In genomic region chr1:213623103-213623581, GRCh38 we compare ENCODE assay signal across 26 cellular contexts.
DNase-seq lines count a peak whose midpoint lies in the region; ATAC-seq lines count a peak whose summit lies in the region.
"Had no signal": no experiment of that assay in that cellular context is flagged by ENCODE, and none has a peak within 500 bp of the region (broad histone marks: within the 10 kb centered on the region; RNA-seq: fewer than 3 reads in every experiment).

No MANE protein-coding gene starts in this region.

- H3K27ac Mint-ChIP-seq in activated T-cell treated with anti-CD3 and anti-CD28 coated beads, Interleukin-2, amount 50 U/mL, for 72 hours = no peak overlapping the region
- H3K27ac Mint-ChIP-seq in stimulated activated effector memory CD8-positive, alpha-beta T cell treated with anti-CD3 and anti-CD28 coated beads, Interleukin-12 subunit alpha, Interleukin-12 subunit beta, amount 100 ng/mL, for 72 hours = no peak overlapping the region
- H3K27ac Mint-ChIP-seq: activated CD4-positive, alpha-beta memory T cell treated with anti-CD3 and anti-CD28 coated beads, Interleukin-2, amount 10 ng/mL, durations not matched to agents 7 days and 5 days; activated naive CD8-positive, alpha-beta T cell treated with anti-CD3 and anti-CD28 coated beads, Interleukin-2, amount 10 ng/mL, durations not matched to agents 7 days and 5 days; activated T-cell treated with anti-CD3 and anti-CD28 coated beads, Interleukin-2, amount 50 U/mL, for 24 hours; brain; CD4-positive, CD25-positive, alpha-beta regulatory T cell; T-helper 17 cell; type B pancreatic cell had no signal

- no CpG with 5 or more reads among the region's 9 CpGs for WGBS in neuronal stem cell (ENCODE audit: extremely low coverage in 2 of 2, insufficient read length in 2 of 2, insufficient replicate concordance in 1 of 2), 2 donors

- H3K4ac ChIP-seq in neuronal stem cell (ENCODE audit: low read length) = no peak overlapping the region

- H3K36me3 ChIP-seq in neuronal stem cell (replicated peaks in 1 of 2; ENCODE audit: control insufficient read depth in 2 of 2, insufficient read depth in 2 of 2, low read length in 2 of 2) = no peaks in the 10 kb centered on the region
- H3K36me3 ChIP-seq: right lobe of liver, stomach, WERI-Rb-1 had no signal

- H4K8ac ChIP-seq in neuronal stem cell (ENCODE audit: low read depth, low read length) = no peak overlapping the region

- H3K9me3 ChIP-seq in neuronal stem cell (replicated peaks in 1 of 2; ENCODE audit: control insufficient read depth in 2 of 2, insufficient read depth in 1 of 2, low read depth in 1 of 2, low read length in 2 of 2) = no peaks in the 10 kb centered on the region
- H3K9me3 ChIP-seq: A549, right lobe of liver had no signal

- no peak overlapping the region for H2BK12ac ChIP-seq in neuronal stem cell (ENCODE audit: low read length)

- H3K23ac ChIP-seq in neuronal stem cell (ENCODE audit: low read depth, low read length, poor library complexity) = no peak overlapping the region

- H3K4me1 Mint-ChIP-seq in activated T-cell treated with anti-CD3 and anti-CD28 coated beads, Interleukin-2, amount 50 U/mL, for 72 hours (ENCODE audit: low read depth) = peaks cover 9% of the 10 kb centered on the region
- H3K4me1 Mint-ChIP-seq in activated T-cell treated with anti-CD3 and anti-CD28 coated beads, Interleukin-2, amount 50 U/mL, for 4 hours (ENCODE audit: low read depth) = peaks cover 7% of the 10 kb centered on the region
- H3K4me1 Mint-ChIP-seq in stimulated activated effector memory CD8-positive, alpha-beta T cell treated with anti-CD3 and anti-CD28 coated beads, Interleukin-12 subunit alpha, Interleukin-12 subunit beta, amount 100 ng/mL, for 72 hours = no peaks in the 10 kb centered on the region
- H3K4me1 Mint-ChIP-seq: CD4-positive, CD25-positive, alpha-beta regulatory T cell; T-helper 17 cell had no signal

- no peak overlapping the region for H3K9ac ChIP-seq in neuronal stem cell (ENCODE audit: low read depth, low read length, poor library complexity)

- H3K14ac ChIP-seq in neuronal stem cell (ENCODE audit: low read length) = no peak overlapping the region

- no peak overlapping the region for H3K4me2 ChIP-seq in neuronal stem cell (ENCODE audit: insufficient read depth, low read length, poor library complexity, severe bottlenecking)
- H3K4me2 ChIP-seq: A549 had no signal

- no peaks in the 10 kb centered on the region for H3K27me3 ChIP-seq in neuronal stem cell (ENCODE audit: control insufficient read depth in 3 of 3, insufficient read depth in 3 of 3, low read depth in 1 of 3, low read length in 3 of 3)
- H3K27me3 ChIP-seq: right lobe of liver, stomach had no signal

- no peak overlapping the region for H2BK5ac ChIP-seq in neuronal stem cell (ENCODE audit: low read length)

- no peak for DNase-seq in activated T-cell treated with anti-CD3 and anti-CD28 coated beads, Interleukin-2, amount 50 U/mL, for 72 hours
- no peak for DNase-seq in activated T-cell treated with anti-CD3 and anti-CD28 coated beads, Interleukin-2, amount 50 U/mL, for 4 hours
- DNase-seq in NCI-H146 treated with DMSO at 0.1 percent for 48 hours (lab: John Stamatoyannopoulos, UW; ENCODE audit: unreplicated experiment) = peak; percentile 58
- no peak for DNase-seq in stimulated activated effector memory CD8-positive, alpha-beta T cell treated with anti-CD3 and anti-CD28 coated beads, Interleukin-12 subunit alpha, Interleukin-12 subunit beta, amount 100 ng/mL, for 72 hours (ENCODE audit: low spot score in 2 of 2)
- DNase-seq in neuronal stem cell (ENCODE audit: low spot score) = no peak
- no peak for DNase-seq in activated CD4-positive, alpha-beta T cell treated with anti-CD3 and anti-CD28 coated beads for 4 hours
- no peak for DNase-seq in HT-29 (ENCODE audit: low spot score)
- DNase-seq: activated CD4-positive, alpha-beta memory T cell treated with anti-CD3 and anti-CD28 coated beads, Interleukin-2, amount 10 ng/mL, durations not matched to agents 7 days and 5 days; activated naive CD8-positive, alpha-beta T cell treated with anti-CD3 and anti-CD28 coated beads, Interleukin-2, amount 10 ng/mL, durations not matched to agents 7 days and 5 days; activated T-cell treated with anti-CD3 and anti-CD28 coated beads, Interleukin-2, amount 50 U/mL, for 24 hours; DMS79; hypothalamus; NCI-H2227 treated with DMSO at 0.1 percent for 48 hours; right lobe of liver; SHP77; stomach; T-helper 17 cell; WERI-Rb-1 had no signal

- no peak overlapping the region for H4K91ac ChIP-seq in neuronal stem cell (ENCODE audit: low read depth, low read length, poor library complexity)

- no peak overlapping the region for H3K27ac ChIP-seq in neuronal stem cell (replicated peaks; ENCODE audit: low read length)
- H3K27ac ChIP-seq: A549, coronary artery, HL-60, right lobe of liver, stomach, WERI-Rb-1 had no signal

- H3K18ac ChIP-seq in neuronal stem cell (ENCODE audit: low read length) = no peak overlapping the region

- ATAC-seq in activated T-cell treated with anti-CD3 and anti-CD28 coated beads, Interleukin-2, amount 50 U/mL, for 72 hours (replicated peaks in 1 of 2) = peak; percentile 65 to 68
- no peak for ATAC-seq in activated T-cell treated with anti-CD3 and anti-CD28 coated beads, Interleukin-2, amount 50 U/mL, for 4 hours
- peak; percentile 36 for ATAC-seq in HG02870 (IDR thresholded peaks at IDR 0.05; ENCODE audit: unreplicated experiment)
- ATAC-seq in stimulated activated effector memory CD8-positive, alpha-beta T cell treated with anti-CD3 and anti-CD28 coated beads, Interleukin-12 subunit alpha, Interleukin-12 subunit beta, amount 100 ng/mL, for 72 hours = peak; percentile 37
- ATAC-seq: right lobe of liver, T-helper 17 cell had no signal

- H3K79me1 ChIP-seq in neuronal stem cell (ENCODE audit: low read depth, low read length) = no peaks in the 10 kb centered on the region

- no peak overlapping the region for H2AFZ ChIP-seq in neuronal stem cell (ENCODE audit: low read length)

- H3K27me3 Mint-ChIP-seq in activated T-cell treated with anti-CD3 and anti-CD28 coated beads, Interleukin-2, amount 50 U/mL, for 72 hours (ENCODE audit: low read depth) = peaks cover 13% of the 10 kb centered on the region
- no peaks in the 10 kb centered on the region for H3K27me3 Mint-ChIP-seq in activated T-cell treated with anti-CD3 and anti-CD28 coated beads, Interleukin-2, amount 50 U/mL, for 4 hours (ENCODE audit: low read depth)
- H3K27me3 Mint-ChIP-seq: CD4-positive, CD25-positive, alpha-beta regulatory T cell; T-helper 17 cell; type B pancreatic cell had no signal

- no peak overlapping the region for H2AK5ac ChIP-seq in neuronal stem cell (ENCODE audit: low read depth, low read length)

- H2BK15ac ChIP-seq in neuronal stem cell (ENCODE audit: low read length) = no peak overlapping the region

- H3K9me3 Mint-ChIP-seq in activated T-cell treated with anti-CD3 and anti-CD28 coated beads, Interleukin-2, amount 50 U/mL, for 72 hours = peaks cover 2% of the 10 kb centered on the region in 2 donors
- no peaks in the 10 kb centered on the region for H3K9me3 Mint-ChIP-seq in activated T-cell treated with anti-CD3 and anti-CD28 coated beads, Interleukin-2, amount 50 U/mL, for 4 hours
- peaks cover 11% of the 10 kb centered on the region for H3K9me3 Mint-ChIP-seq in stimulated activated effector memory CD8-positive, alpha-beta T cell treated with anti-CD3 and anti-CD28 coated beads, Interleukin-12 subunit alpha, Interleukin-12 subunit beta, amount 100 ng/mL, for 72 hours
- H3K9me3 Mint-ChIP-seq: type B pancreatic cell had no signal

- H3K36me3 Mint-ChIP-seq in activated T-cell treated with anti-CD3 and anti-CD28 coated beads, Interleukin-2, amount 50 U/mL, for 72 hours (ENCODE audit: insufficient read depth in 2 of 2) = peaks cover 0 to 3% of the 10 kb centered on the region in 2 donors
- no peaks in the 10 kb centered on the region for H3K36me3 Mint-ChIP-seq in activated T-cell treated with anti-CD3 and anti-CD28 coated beads, Interleukin-2, amount 50 U/mL, for 4 hours (ENCODE audit: insufficient read depth)
- no peaks in the 10 kb centered on the region for H3K36me3 Mint-ChIP-seq in stimulated activated effector memory CD8-positive, alpha-beta T cell treated with anti-CD3 and anti-CD28 coated beads, Interleukin-12 subunit alpha, Interleukin-12 subunit beta, amount 100 ng/mL, for 72 hours
- H3K36me3 Mint-ChIP-seq: activated naive CD8-positive, alpha-beta T cell treated with anti-CD3 and anti-CD28 coated beads, Interleukin-2, amount 10 ng/mL, durations not matched to agents 7 days and 5 days; brain; CD4-positive, CD25-positive, alpha-beta regulatory T cell; type B pancreatic cell had no signal

- no peak overlapping the region for H2BK120ac ChIP-seq in neuronal stem cell (ENCODE audit: low read depth, low read length)

- H3K4me1 ChIP-seq in neuronal stem cell (ENCODE audit: control insufficient read depth in 2 of 2, insufficient read depth in 1 of 2, low read depth in 1 of 2, low read length in 2 of 2) = peaks cover 0 to 5% of the 10 kb centered on the region in 2 donors
- H3K4me1 ChIP-seq: A549, right lobe of liver, stomach had no signal

- peak overlapping the region in 1 of 2 donors; percentile 49 for H3K4me3 Mint-ChIP-seq in activated T-cell treated with anti-CD3 and anti-CD28 coated beads, Interleukin-2, amount 50 U/mL, for 72 hours
- no peak overlapping the region for H3K4me3 Mint-ChIP-seq in activated T-cell treated with anti-CD3 and anti-CD28 coated beads, Interleukin-2, amount 50 U/mL, for 4 hours
- H3K4me3 Mint-ChIP-seq in stimulated activated effector memory CD8-positive, alpha-beta T cell treated with anti-CD3 and anti-CD28 coated beads, Interleukin-12 subunit alpha, Interleukin-12 subunit beta, amount 100 ng/mL, for 72 hours = no peak overlapping the region
- H3K4me3 Mint-ChIP-seq: activated CD4-positive, alpha-beta memory T cell treated with anti-CD3 and anti-CD28 coated beads, Interleukin-2, amount 10 ng/mL, durations not matched to agents 7 days and 5 days; activated naive CD8-positive, alpha-beta T cell treated with anti-CD3 and anti-CD28 coated beads, Interleukin-2, amount 10 ng/mL, durations not matched to agents 7 days and 5 days; activated T-cell treated with anti-CD3 and anti-CD28 coated beads, Interleukin-2, amount 50 U/mL, for 24 hours; brain; CD4-positive, CD25-positive, alpha-beta regulatory T cell; T-helper 17 cell; type B pancreatic cell had no signal

- no peak overlapping the region for H3K4me3 ChIP-seq in neuronal stem cell (ENCODE audit: low read length in 2 of 2)
- H3K4me3 ChIP-seq: A549, coronary artery, lung, right lobe of liver, stomach had no signal

Comparison
In these comparisons a context has a peak if more than half of its experiments do, and no peak if none do; other contexts are left out.
1. ATAC-seq: peak in activated T-cell treated with anti-CD3 and anti-CD28 coated beads, Interleukin-2, amount 50 U/mL, for 72 hours (2 of 2), HG02870 (single experiment) and stimulated activated effector memory CD8-positive, alpha-beta T cell treated with anti-CD3 and anti-CD28 coated beads, Interleukin-12 subunit alpha, Interleukin-12 subunit beta, amount 100 ng/mL, for 72 hours (single experiment); none in activated T-cell treated with anti-CD3 and anti-CD28 coated beads, Interleukin-2, amount 50 U/mL, for 4 hours (0 of 2).